In the genomic region with DNA sequence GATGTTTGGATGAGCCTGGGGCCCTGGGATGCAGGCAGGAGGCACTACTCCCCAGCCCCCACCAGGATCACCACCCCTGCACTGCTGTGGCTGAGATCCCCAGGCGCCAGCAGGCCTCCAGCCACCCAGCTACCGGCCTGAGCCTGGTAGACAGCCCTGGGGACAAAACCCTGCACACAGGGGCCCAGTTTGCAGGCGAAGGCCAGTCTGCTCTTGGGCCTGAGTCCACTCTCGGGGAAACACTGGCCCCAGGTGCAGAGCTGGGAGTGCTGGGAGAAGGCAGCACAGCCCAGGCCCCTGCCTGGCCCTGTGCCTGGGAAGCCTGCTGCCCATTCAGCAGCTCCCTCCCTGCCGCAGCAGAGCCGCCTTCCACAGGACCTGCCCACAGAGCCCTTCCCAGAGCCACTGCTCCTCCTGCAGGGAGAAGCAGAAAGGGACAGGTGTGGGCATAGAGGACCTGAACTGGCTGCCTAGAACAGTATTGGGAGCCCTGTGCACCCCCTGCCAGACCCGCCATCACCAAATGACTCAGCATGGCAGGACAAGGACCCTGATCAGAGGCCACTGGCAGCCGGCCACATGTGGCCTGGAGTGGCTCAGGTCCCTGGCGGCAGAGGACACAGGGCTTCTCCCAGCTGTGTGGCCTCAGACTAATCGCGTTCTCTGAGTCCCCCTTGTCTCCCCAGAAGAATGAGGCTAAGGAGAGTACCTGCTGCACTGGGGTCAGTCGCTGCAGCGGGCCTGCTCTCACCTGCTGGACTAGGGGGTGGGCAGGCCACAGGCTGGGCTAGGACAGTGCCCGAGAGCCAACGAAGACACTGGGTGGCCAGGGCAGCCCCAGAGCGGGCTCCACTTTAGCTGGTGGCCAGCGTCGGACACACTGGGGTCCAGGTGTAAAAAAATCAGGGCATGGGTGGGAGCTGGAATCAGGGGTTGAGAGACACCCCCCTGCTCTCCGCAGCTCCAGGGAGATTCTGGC, we compare ENCODE assay signal across 12 cellular contexts. TPM values are rescaled to one million over a fixed set of nuclear protein-coding genes. Genes with fewer than 3 reads are reported as not detected.
A peak's percentile ranks its signal among the peaks of the same experiment; 100 is the strongest.
DNase-seq lines count a peak whose midpoint lies in the region; ATAC-seq, FAIRE-seq and TF ChIP-seq lines count a peak whose summit lies in the region.
"Had no signal": no experiment of that assay in that cellular context is flagged by ENCODE, and none has a peak within 500 bp of the region (broad histone marks: within the 10 kb centered on the region; RNA-seq: fewer than 3 reads in every experiment).

No MANE protein-coding gene starts in this region.

- H3K36me3 Mint-ChIP-seq in T-cell = no peaks in the 10 kb centered on the region

- H3K27ac ChIP-seq in left ventricle myocardium inferior (replicated peaks) = no peak overlapping the region
- H3K27ac ChIP-seq in RWPE2 (ENCODE audit: poor library complexity, severe bottlenecking) = no peak overlapping the region
- H3K27ac ChIP-seq: prostate gland had no signal

- no peaks in the 10 kb centered on the region for H3K9me3 Mint-ChIP-seq in T-cell
- H3K9me3 Mint-ChIP-seq: activated T-cell treated with anti-CD3 and anti-CD28 coated beads, Interleukin-2, amount 50 U/mL, for 4 hours had no signal

- POLR2A ChIA-PET in T-cell (lab: Charles Lee) = no interaction called here

- intact Hi-C loops in left ventricle myocardium inferior (cut with micrococcal nuclease) = no loop called here
- intact Hi-C loops in Right ventricle myocardium superior (cut with DNase I) = no loop called here

- TF ChIP-seq CTCF in left ventricle myocardium inferior (IDR thresholded peaks at IDR 0.05; ENCODE audit: borderline replicate concordance) (peak; percentile 28), RWPE2 (IDR thresholded peaks at IDR 0.05; ENCODE audit: poor library complexity, severe bottlenecking) (peak; percentile 35), fibroblast of pulmonary artery (IDR thresholded peaks at IDR 0.05; ENCODE audit: low read length, missing control alignments) (peak; percentile 3)

- DNase-seq in left ventricle myocardium inferior (no peak), Right ventricle myocardium superior (no peak), RWPE2 (ENCODE audit: low spot score) (peak; percentile 61), fibroblast of pulmonary artery (ENCODE audit: low read depth) (peak; percentile 14), urothelium cell line (ENCODE audit: low spot score) (peak; percentile 40), MG63 (no peak), T-cell (no peak), foreskin melanocyte (no peak)
- DNase-seq: activated T-cell treated with anti-CD3 and anti-CD28 coated beads, Interleukin-2, amount 50 U/mL, for 4 hours; NCI-H1930 had no signal

- H3K9me3 ChIP-seq in left ventricle myocardium inferior (replicated peaks) (no peaks in the 10 kb centered on the region), RWPE2 (ENCODE audit: severe bottlenecking) (no peaks in the 10 kb centered on the region), MG63 (no peaks in the 10 kb centered on the region)
- H3K9me3 ChIP-seq: prostate gland had no signal

- H3K36me3 ChIP-seq in left ventricle myocardium inferior (no peaks in the 10 kb centered on the region), RWPE2 (ENCODE audit: low read depth) (no peaks in the 10 kb centered on the region), MG63 (peaks cover 3% of the 10 kb centered on the region)
- H3K36me3 ChIP-seq: prostate gland had no signal

- H3K4me1 ChIP-seq in left ventricle myocardium inferior = peaks cover 13% of the 10 kb centered on the region
- H3K4me1 ChIP-seq in RWPE2 (ENCODE audit: insufficient read depth, poor library complexity, severe bottlenecking) = no peaks in the 10 kb centered on the region
- H3K4me1 ChIP-seq: prostate gland had no signal

- CTCF ChIA-PET in T-cell (lab: Charles Lee) = no interaction called here

- no peak for FAIRE-seq in urothelium cell line (lab: Jason Lieb, UNC)

- peaks cover 0 to 3% (median 1%) of the 10 kb centered on the region in 3 donors for H3K4me1 Mint-ChIP-seq in T-cell

- H3K4me3 ChIP-seq in left ventricle myocardium inferior = no peak overlapping the region
- H3K4me3 ChIP-seq in RWPE2 (ENCODE audit: severe bottlenecking) = no peak overlapping the region
- H3K4me3 ChIP-seq in fibroblast of pulmonary artery (replicated peaks; ENCODE audit: low read depth, low read length) = no peak overlapping the region
- H3K4me3 ChIP-seq in MG63 = no peak overlapping the region
- H3K4me3 ChIP-seq: prostate gland had no signal

- ATAC-seq in Right ventricle myocardium superior (ENCODE audit: poor library complexity) (no peak), RWPE2 (ENCODE audit: low read depth) (peak; percentile 44; the same call in 2 of the 3 replicates), T-cell (replicated peaks in 1 of 4) (no peak)
- ATAC-seq: activated T-cell treated with anti-CD3 and anti-CD28 coated beads, Interleukin-2, amount 50 U/mL, for 4 hours had no signal

- H3K4me3 Mint-ChIP-seq in T-cell = no peak overlapping the region
- H3K4me3 Mint-ChIP-seq: activated T-cell treated with anti-CD3 and anti-CD28 coated beads, Interleukin-2, amount 50 U/mL, for 4 hours had no signal

- no peak overlapping the region for H3K27ac Mint-ChIP-seq in T-cell

- no peaks in the 10 kb centered on the region for H3K27me3 Mint-ChIP-seq in T-cell

- H3K27me3 ChIP-seq in left ventricle myocardium inferior (ENCODE audit: low read depth) (no peaks in the 10 kb centered on the region), RWPE2 (ENCODE audit: insufficient read depth, poor library complexity, severe bottlenecking) (no peaks in the 10 kb centered on the region), MG63 (no peaks in the 10 kb centered on the region)

RNA-seq across cellular contexts. Expression of a gene that starts 10.7 kb away (rescaled TPM):
- total RNA-seq in left ventricle myocardium inferior (32.7 TPM), Right ventricle myocardium superior (22.8 TPM), T-cell (10 to 100 TPM in 2 of 5 donors, 1 to 10 TPM in 3; 5.6 to 11.9 (median 9.6) TPM)
- 99.5 and 116 TPM in 2 replicates for total RNA-seq in MG63 (2014; rRNA removed; shearing (Covaris generic); ENCODE audit: low replicate concordance)

RNA-seq across cellular contexts. Expression of a gene that starts 14.1 kb away (rescaled TPM):
- total RNA-seq in left ventricle myocardium inferior (not detected), Right ventricle myocardium superior (not detected), T-cell (not detected)
- not detected in 2 replicates for total RNA-seq in MG63 (2014; rRNA removed; shearing (Covaris generic); ENCODE audit: low replicate concordance)
- total RNA-seq: activated T-cell treated with anti-CD3 and anti-CD28 coated beads, Interleukin-2, amount 50 U/mL, for 4 hours; T-helper 2 cell treated with Interferon-gamma antibody and Interleukin-4, amounts not matched to agents 100 ng/mL and 5 ng/mL, for 36 hours had no signal

RNA-seq across cellular contexts. Expression of a gene that starts 22.1 kb away (rescaled TPM):
- 262 TPM for total RNA-seq in left ventricle myocardium inferior
- 304 TPM for total RNA-seq in Right ventricle myocardium superior
- not detected in 2 replicates for total RNA-seq in MG63 (2014; rRNA removed; shearing (Covaris generic); ENCODE audit: low replicate concordance)
- total RNA-seq in T-cell = not detected
- total RNA-seq: activated T-cell treated with anti-CD3 and anti-CD28 coated beads, Interleukin-2, amount 50 U/mL, for 4 hours; T-helper 2 cell treated with Interferon-gamma antibody and Interleukin-4, amounts not matched to agents 100 ng/mL and 5 ng/mL, for 36 hours had no signal

RNA-seq across cellular contexts. Expression of a gene that starts 27.0 kb away (rescaled TPM):
- total RNA-seq in left ventricle myocardium inferior = 601 TPM
- 723 TPM for total RNA-seq in Right ventricle myocardium superior
- total RNA-seq in MG63 (2014; rRNA removed; shearing (Covaris generic); ENCODE audit: low replicate concordance) = 406 and 819 TPM in 2 replicates
- total RNA-seq in T-cell = 10 to 100 TPM; 46.3 to 96.5 (median 84.4) TPM

RNA-seq across cellular contexts. Expression of a gene that starts 32.3 kb away (rescaled TPM):
- 753 TPM for total RNA-seq in left ventricle myocardium inferior
- 770 TPM for total RNA-seq in Right ventricle myocardium superior
- total RNA-seq in MG63 (2014; rRNA removed; shearing (Covaris generic); ENCODE audit: low replicate concordance) = 8,634 and 16,603 TPM in 2 replicates
- total RNA-seq in T-cell = 1,000 to 10,000 TPM; 3,208 to 3,662 (median 3,410) TPM

Comparison
In these comparisons a context has a peak if more than half of its experiments do, and no peak if none do; other contexts are left out.
1. DNase-seq: peak in RWPE2 (single experiment), fibroblast of pulmonary artery (single experiment) and urothelium cell line (single experiment); none in left ventricle myocardium inferior (single experiment), Right ventricle myocardium superior (single experiment), MG63 (single experiment), T-cell (0 of 34) and foreskin melanocyte (single experiment).
2. RNA of a gene that starts 22.1 kb away (total RNA-seq): 304 TPM in Right ventricle myocardium superior (single experiment) and 262 TPM in left ventricle myocardium inferior (single experiment); not detected in MG63 and not detected in T-cell; every median in the first group is over 100 times any median in the second.
3. Peak in every context shown above with its lines, with median percentiles within 50 percentile points of each other: CTCF ChIP-seq.